ENCODE assay signal across 23 cellular contexts in genomic region chr9:12539602-12540001, GRCh38.
"Had no signal": no experiment of that assay in that cellular context is flagged by ENCODE, and none has a peak within 500 bp of the region (broad histone marks: within the 10 kb centered on the region; RNA-seq: fewer than 3 reads in every experiment).

No MANE protein-coding gene starts in this region.

- H3K4me1 ChIP-seq: adrenal gland, foreskin keratinocyte, suprapubic skin, upper lobe of left lung had no signal

- H3K27ac ChIP-seq: adrenal gland, cardiac muscle cell, dorsolateral prefrontal cortex, foreskin keratinocyte, skin epidermis, suprapubic skin, upper lobe of left lung had no signal

- H3K4me1 Mint-ChIP-seq: activated B cell treated with CpG ODN at 0.5 μM for 24 hours; immature natural killer cell; stimulated activated naive CD8-positive, alpha-beta T cell treated with anti-CD3 and anti-CD28 coated beads, Interleukin-15, amount 100 ng/mL, for 72 hours had no signal

- H3K27me3 ChIP-seq: adrenal gland, cardiac muscle cell, dorsolateral prefrontal cortex, foreskin keratinocyte, suprapubic skin, upper lobe of left lung had no signal

- H3K4me3 Mint-ChIP-seq: activated B cell treated with CpG ODN at 0.5 μM for 24 hours; activated CD4-positive, alpha-beta memory T cell treated with anti-CD3 and anti-CD28 coated beads for 36 hours; activated T-helper 1 cell treated with anti-CD3 and anti-CD28 coated beads, Interleukin-12 subunit alpha, Interleukin-12 subunit beta, Interleukin-2, Interleukin-4 antibody, amounts not matched to agents 30 ng/mL and 10 ng/mL and 1 ng/mL, durations not matched to agents 14 hours and 24 hours and 36 hours; immature natural killer cell; mesothelial cell of epicardium; stimulated activated naive CD8-positive, alpha-beta T cell treated with anti-CD3 and anti-CD28 coated beads, Interleukin-15, amount 100 ng/mL, for 72 hours had no signal

- H3K4me3 ChIP-seq: adrenal gland, cardiac muscle cell, dorsolateral prefrontal cortex, lung, skin epidermis, suprapubic skin had no signal

- H3K9me3 ChIP-seq: adrenal gland, suprapubic skin, upper lobe of left lung had no signal

- H3K9me3 Mint-ChIP-seq: mesothelial cell of epicardium had no signal

- H3K27me3 Mint-ChIP-seq: activated B cell treated with CpG ODN at 0.5 μM for 24 hours; activated CD4-positive, alpha-beta memory T cell treated with anti-CD3 and anti-CD28 coated beads for 36 hours; progenitor cell of endocrine pancreas; stimulated activated naive CD8-positive, alpha-beta T cell treated with anti-CD3 and anti-CD28 coated beads, Interleukin-15, amount 100 ng/mL, for 72 hours had no signal

- H3K36me3 Mint-ChIP-seq: activated CD4-positive, alpha-beta memory T cell treated with anti-CD3 and anti-CD28 coated beads for 36 hours; immature natural killer cell; mesothelial cell of epicardium had no signal

- H3K36me3 ChIP-seq: adrenal gland, cardiac muscle cell, suprapubic skin, upper lobe of left lung had no signal

- DNase-seq: activated B cell treated with CpG ODN at 0.5 μM for 24 hours; activated CD4-positive, alpha-beta memory T cell treated with anti-CD3 and anti-CD28 coated beads for 36 hours; activated CD4-positive, alpha-beta T cell treated with anti-CD3 and anti-CD28 coated beads for 4 hours; activated gamma-delta T cell treated with Interleukin-2 at 50 U/mL for 16 hours; activated T-cell treated with anti-CD3 and anti-CD28 coated beads for 4 hours; adrenal gland; foreskin keratinocyte; immature natural killer cell; stimulated activated CD4-positive, alpha-beta T cell treated with anti-CD3 and anti-CD28 coated beads, Interleukin-15, amount 100 ng/mL, for 24 hours; stimulated activated CD4-positive, alpha-beta T cell treated with anti-CD3 and anti-CD28 coated beads, Interleukin-2, amount 100 ng/mL, for 48 hours; stimulated activated naive CD8-positive, alpha-beta T cell treated with anti-CD3 and anti-CD28 coated beads, Interleukin-15, amount 100 ng/mL, for 72 hours; T-helper 1 cell; T-helper 9 cell had no signal

- ATAC-seq: activated naive CD4-positive, alpha-beta T cell treated with anti-CD3 and anti-CD28 coated beads, Interleukin-2, amount 50 U/mL, for 72 hours; foreskin keratinocyte; stimulated activated naive CD8-positive, alpha-beta T cell treated with anti-CD3 and anti-CD28 coated beads, Interleukin-15, amount 100 ng/mL, for 72 hours had no signal

- H3K27ac Mint-ChIP-seq: activated B cell treated with CpG ODN at 0.5 μM for 24 hours; activated CD4-positive, alpha-beta memory T cell treated with anti-CD3 and anti-CD28 coated beads for 36 hours; activated naive CD4-positive, alpha-beta T cell treated with anti-CD3 and anti-CD28 coated beads, Interleukin-2, amount 50 U/mL, for 72 hours; activated T-helper 1 cell treated with anti-CD3 and anti-CD28 coated beads, Interleukin-12 subunit alpha, Interleukin-12 subunit beta, Interleukin-2, Interleukin-4 antibody, amounts not matched to agents 30 ng/mL and 10 ng/mL and 1 ng/mL, durations not matched to agents 14 hours and 24 hours and 36 hours; immature natural killer cell; mesothelial cell of epicardium; progenitor cell of endocrine pancreas; stimulated activated naive CD8-positive, alpha-beta T cell treated with anti-CD3 and anti-CD28 coated beads, Interleukin-15, amount 100 ng/mL, for 72 hours had no signal
